In the genomic region with DNA sequence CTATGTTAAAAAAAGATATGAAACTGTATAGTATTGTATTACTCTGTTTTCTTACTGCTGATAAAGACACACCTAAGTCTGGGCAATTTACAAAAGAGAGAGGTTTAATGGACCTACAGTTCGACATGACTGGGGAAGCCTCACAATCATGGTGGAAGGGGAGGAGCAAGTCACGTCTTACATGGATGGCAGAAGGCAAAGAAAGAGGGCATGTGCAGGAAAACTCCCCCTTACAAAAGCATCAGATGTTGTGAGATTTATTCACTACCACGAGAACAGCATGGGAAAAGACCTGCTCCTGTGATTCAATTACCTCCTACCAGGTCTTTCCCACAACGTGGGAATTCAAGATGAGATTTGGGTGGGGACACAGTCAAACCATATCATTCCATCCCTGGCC, we compare ENCODE assay signal across 8 cellular contexts.
"Had no signal": no experiment of that assay in that cellular context is flagged by ENCODE, and none has a peak within 500 bp of the region (broad histone marks: within the 10 kb centered on the region; RNA-seq: fewer than 3 reads in every experiment).

No MANE protein-coding gene starts in this region.

- FAIRE-seq: G401.6, GM12878, GM12891, GM12892, GM18507, GM19239 had no signal

- ATAC-seq: GM12878 had no signal

- H3K4me3 ChIP-seq: GM12878 had no signal

- DNase-seq: GDM1, GF-D8 had no signal
